In genomic region chr1:228013322-228014234, GRCh38 we compare ENCODE assay signal across 11 cellular contexts. TPM values are rescaled to one million over a fixed set of nuclear protein-coding genes. Genes with fewer than 3 reads are reported as not detected.
A peak's percentile ranks its signal among the peaks of the same experiment; 100 is the strongest.
DNase-seq lines count a peak whose midpoint lies in the region; ATAC-seq and TF ChIP-seq lines count a peak whose summit lies in the region.
"Had no signal": no experiment of that assay in that cellular context is flagged by ENCODE, and none has a peak within 500 bp of the region (broad histone marks: within the 10 kb centered on the region; RNA-seq: fewer than 3 reads in every experiment).

No MANE protein-coding gene starts in this region.

- no peak overlapping the region for H2BK120ac ChIP-seq in trophoblast cell (ENCODE audit: insufficient read depth, low read length, poor library complexity)

- H3K27me3 ChIP-seq in trophoblast cell (ENCODE audit: insufficient read depth, low read length) (peaks cover 18% of the 10 kb centered on the region), colonic mucosa (peaks cover 9% of the 10 kb centered on the region)

- H2AK5ac ChIP-seq in trophoblast cell (ENCODE audit: low read length), result no peak overlapping the region

- H3K4me3 ChIP-seq in epithelial cell of esophagus (ENCODE audit: low read length), result no peak overlapping the region
- no peak overlapping the region for H3K4me3 ChIP-seq in trophoblast cell (ENCODE audit: low read depth, low read length)
- H3K4me3 ChIP-seq in colonic mucosa, result no peak overlapping the region
- H3K4me3 ChIP-seq: SK-N-MC, tibial artery had no signal

- no TSS peak for BruUV-seq in Calu3 (replicated peaks; lab: Mats Ljungman, UMichigan)

- H3K79me2 ChIP-seq in trophoblast cell (ENCODE audit: control insufficient read depth, insufficient read depth, low read length, poor library complexity), result no peaks in the 10 kb centered on the region
- H3K79me2 ChIP-seq: parathyroid adenoma had no signal

- no peak for TF ChIP-seq CTCF in Calu3 (IDR thresholded peaks at IDR 0.05; ENCODE audit: unreplicated experiment)
- TF ChIP-seq CTCF in epithelial cell of esophagus (IDR thresholded peaks at IDR 0.05; ENCODE audit: insufficient read depth, low read depth, low read length, missing control alignments), result no peak
- TF ChIP-seq CTCF in colonic mucosa (IDR thresholded peaks at IDR 0.05), result no peak

- no peak overlapping the region for H3K4me3 Mint-ChIP-seq in Calu3 (ENCODE audit: low read depth, unreplicated experiment)

- no peaks in the 10 kb centered on the region for H3K9me3 Mint-ChIP-seq in Calu3 (ENCODE audit: low read depth, unreplicated experiment)

- H2BK12ac ChIP-seq in trophoblast cell (ENCODE audit: low read length), result no peak overlapping the region

- intact Hi-C loops in Calu3 (cut with micrococcal nuclease; ENCODE audit: unreplicated experiment) (no loop called here), colonic mucosa (cut with DNase I) (no loop called here)

- H4K12ac ChIP-seq in trophoblast cell (ENCODE audit: low read depth, low read length), result no peak overlapping the region

- CTCF ChIA-PET in Calu3 (lab: Charles Lee), result interaction anchor here (2.4 kb wide), 1 partner anchor 14 kb away, joined by 12 read pairs; no protein-coding TSS in a partner anchor

- WGBS in trophoblast cell (ENCODE audit: extremely low coverage, insufficient coverage, insufficient read length), result no CpG with 5 or more reads among the region's 23 CpGs

- H3K36me3 Mint-ChIP-seq in Calu3 (ENCODE audit: insufficient read depth, unreplicated experiment), result no peaks in the 10 kb centered on the region

- no peak overlapping the region for H3K14ac ChIP-seq in trophoblast cell (ENCODE audit: low read length)

- no peaks in the 10 kb centered on the region for H3K36me3 ChIP-seq in trophoblast cell (ENCODE audit: control insufficient read depth in 1 of 2, insufficient read depth in 2 of 2, low read length in 2 of 2)
- no peaks in the 10 kb centered on the region for H3K36me3 ChIP-seq in colonic mucosa
- H3K36me3 ChIP-seq: tibial artery had no signal

- H4K8ac ChIP-seq in trophoblast cell (ENCODE audit: low read depth, low read length), result no peak overlapping the region

- ATAC-seq in HG03135 (IDR thresholded peaks at IDR 0.05; ENCODE audit: unreplicated experiment), result no peak

- no peak overlapping the region for H2AFZ ChIP-seq in trophoblast cell (ENCODE audit: insufficient read depth, low read length, poor library complexity)
- H2AFZ ChIP-seq: parathyroid adenoma had no signal

- H3K4me2 ChIP-seq in trophoblast cell (ENCODE audit: low read length), result no peak overlapping the region

- no peak overlapping the region for H3K23ac ChIP-seq in trophoblast cell (ENCODE audit: low read length)

- no peaks in the 10 kb centered on the region for H3K4me1 Mint-ChIP-seq in Calu3 (ENCODE audit: low read depth, unreplicated experiment)

- DNase-seq in Calu3, result peak; percentile 38
- peak; percentile 15 for DNase-seq in HuH-7 (ENCODE audit: low spot score)
- DNase-seq in epithelial cell of esophagus (ENCODE audit: low read depth), result peak; percentile 97
- DNase-seq in trophoblast cell, result peak; percentile 59 to 64
- no peak for DNase-seq in hippocampal formation (lab: John Stamatoyannopoulos, UW)
- no peak for DNase-seq in colonic mucosa

- no peak overlapping the region for H3K27ac ChIP-seq in trophoblast cell (ENCODE audit: low read depth, low read length)
- no peak overlapping the region for H3K27ac ChIP-seq in colonic mucosa
- H3K27ac ChIP-seq: parathyroid adenoma, SK-N-MC, tibial artery, VCaP had no signal

- H3K4me1 ChIP-seq in trophoblast cell (ENCODE audit: control insufficient read depth in 1 of 2, insufficient read depth in 2 of 2, low read length in 2 of 2) (no peaks in the 10 kb centered on the region), colonic mucosa (no peaks in the 10 kb centered on the region)
- H3K4me1 ChIP-seq: parathyroid adenoma had no signal

- H3K9me3 ChIP-seq in trophoblast cell (ENCODE audit: insufficient read depth, low read depth, low read length), result no peaks in the 10 kb centered on the region
- no peaks in the 10 kb centered on the region for H3K9me3 ChIP-seq in colonic mucosa
- H3K9me3 ChIP-seq: tibial artery had no signal

- no peak overlapping the region for H2BK5ac ChIP-seq in trophoblast cell (ENCODE audit: low read depth, low read length, poor library complexity)

- no peak overlapping the region for H3K4ac ChIP-seq in trophoblast cell (ENCODE audit: low read depth, low read length)

- H3K79me1 ChIP-seq in trophoblast cell (ENCODE audit: low read length), result no peaks in the 10 kb centered on the region

- no peak overlapping the region for H3K27ac Mint-ChIP-seq in Calu3 (ENCODE audit: unreplicated experiment)

- H3K18ac ChIP-seq in trophoblast cell (ENCODE audit: low read length), result no peak overlapping the region

- no peak overlapping the region for H4K91ac ChIP-seq in trophoblast cell (ENCODE audit: low read depth, low read length)

- H3K27me3 Mint-ChIP-seq in Calu3 (ENCODE audit: unreplicated experiment), result peaks cover 60% of the 10 kb centered on the region

- H3K9ac ChIP-seq in trophoblast cell (ENCODE audit: low read length) (no peak overlapping the region), colonic mucosa (ENCODE audit: low read depth in 2 of 2, low read length in 2 of 2) (no peak overlapping the region)
- H3K9ac ChIP-seq: parathyroid adenoma had no signal

RNA-seq across cellular contexts. Expression of gene WNT3A, which starts 6.8 kb away (rescaled TPM):
- not detected in 2 replicates for total RNA-seq in Calu3 (2022)
- 1.6 TPM in 2 replicates for polyA plus RNA-seq in trophoblast cell (2013)
- total RNA-seq in colonic mucosa, result not detected

Comparison
In these comparisons a context has a peak if more than half of its experiments do, and no peak if none do; other contexts are left out.
1. DNase-seq: peak in Calu3 (single experiment), HuH-7 (single experiment), epithelial cell of esophagus (single experiment) and trophoblast cell (2 of 2); none in hippocampal formation (0 of 2) and colonic mucosa (single experiment).